ENCODE assay signal across 1 cellular context in genomic region chr7:47979145-47979831, GRCh38.
TF ChIP-seq lines count a peak whose summit lies in the region.

HUS1 (minus strand) TSS chr7:47979615; CDS start chr7:47979519, 96 bp downstream.

TF ChIP-seq in K562, 482 proteins besides CTCF, POLR2A, EP300 and RAD21 (continued from another document and continues in another):
- 0 out of 2 replicates have a peak, but pooled peaks have one; percentile 43 for TF ChIP-seq THAP7 (CRISPR knock-in tag; IDR thresholded peaks at IDR 0.05)
- TF ChIP-seq BCOR (IDR thresholded peaks at IDR 0.05) = no peak
- TF ChIP-seq E2F4 (CRISPR knock-in tag; IDR thresholded peaks at IDR 0.05; ENCODE audit: low read depth) = no peak
- peak; percentile 97 for TF ChIP-seq SP1 (CRISPR knock-in tag; IDR thresholded peaks at IDR 0.05)
- no peak for TF ChIP-seq MCM2 (IDR thresholded peaks at IDR 0.05; ENCODE audit: low read depth)
- TF ChIP-seq ELF4 (CRISPR knock-in tag; IDR thresholded peaks at IDR 0.05) = no peak
- TF ChIP-seq PRPF4 (IDR thresholded peaks at IDR 0.05; ENCODE audit: insufficient read depth, low read depth, low read length, poor library complexity, severe bottlenecking) = no peak
- TF ChIP-seq ASH1L (IDR thresholded peaks at IDR 0.05; ENCODE audit: borderline replicate concordance, low read depth, partially characterized antibody) = no peak
- TF ChIP-seq CEBPZ (IDR thresholded peaks at IDR 0.05; ENCODE audit: borderline replicate concordance, low read depth, low read length) = no peak
- peak; percentile 67 for TF ChIP-seq MEF2D (tag; conservative IDR thresholded peaks at IDR 0.05; ENCODE audit: low read depth)
- TF ChIP-seq CGGBP1 (CRISPR knock-in tag; IDR thresholded peaks at IDR 0.05) = 0 out of 2 replicates have a peak, but pooled peaks have one; percentile 42
- TF ChIP-seq ZNF140 (CRISPR knock-in tag; IDR thresholded peaks at IDR 0.05) = no peak
- TF ChIP-seq ZNF780A (CRISPR knock-in tag; IDR thresholded peaks at IDR 0.05) = no peak
- TF ChIP-seq HMG20A (CRISPR knock-in tag; conservative IDR thresholded peaks at IDR 0.05) = no peak
- peak; percentile 98 for TF ChIP-seq FIP1L1 (IDR thresholded peaks at IDR 0.05; ENCODE audit: low read depth, low read length, poor library complexity, severe bottlenecking)
- TF ChIP-seq FOXK2 (conservative IDR thresholded peaks at IDR 0.05 in 1 of 2, IDR thresholded peaks at IDR 0.05 in 1 of 2; ENCODE audit: low read depth in 2 of 2) = peak; percentile 55 to 72
- no peak for TF ChIP-seq MXI1 (IDR thresholded peaks at IDR 0.05; ENCODE audit: low read depth, low read length)
- TF ChIP-seq ZNF551 (CRISPR knock-in tag; IDR thresholded peaks at IDR 0.05) = no peak
- TF ChIP-seq ZBED1 (IDR thresholded peaks at IDR 0.05) = no peak
- peak; percentile 43 to 45; a peak in 1 of 4 replicates for TF ChIP-seq NONO (IDR thresholded peaks at IDR 0.05; ENCODE audit: low read depth in 2 of 2, low read length in 1 of 2)
- TF ChIP-seq STAT5B (CRISPR knock-in tag; IDR thresholded peaks at IDR 0.05) = no peak
- TF ChIP-seq BRCA1 (IDR thresholded peaks at IDR 0.05) = no peak
- no peak for TF ChIP-seq BRCA1 (CRISPR knock-in tag; IDR thresholded peaks at IDR 0.05)
- no peak for TF ChIP-seq BACH1 (tag; IDR thresholded peaks at IDR 0.05)
- TF ChIP-seq, protein P1, sequence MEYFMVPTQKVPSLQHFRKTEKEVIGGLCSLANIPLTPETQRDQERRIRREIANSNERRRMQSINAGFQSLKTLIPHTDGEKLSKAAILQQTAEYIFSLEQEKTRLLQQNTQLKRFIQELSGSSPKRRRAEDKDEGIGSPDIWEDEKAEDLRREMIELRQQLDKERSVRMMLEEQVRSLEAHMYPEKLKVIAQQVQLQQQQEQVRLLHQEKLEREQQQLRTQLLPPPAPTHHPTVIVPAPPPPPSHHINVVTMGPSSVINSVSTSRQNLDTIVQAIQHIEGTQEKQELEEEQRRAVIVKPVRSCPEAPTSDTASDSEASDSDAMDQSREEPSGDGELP (CRISPR knock-in tag; IDR thresholded peaks at IDR 0.05; ENCODE audit: borderline replicate concordance) = peak; percentile 82
- peak; percentile 28; the same call in 1 of the 2 replicates for TF ChIP-seq GATAD2B (IDR thresholded peaks at IDR 0.05; ENCODE audit: borderline replicate concordance)
- TF ChIP-seq SMAD1 (IDR thresholded peaks at IDR 0.05; ENCODE audit: low read depth, low read length, partially characterized antibody) = peak; percentile 36
- no peak for TF ChIP-seq ZNF785 (CRISPR knock-in tag; IDR thresholded peaks at IDR 0.05)
- TF ChIP-seq KLF1 (tag; IDR thresholded peaks at IDR 0.05) = peak; percentile 89; the same call in 1 of the 2 replicates
- no peak for TF ChIP-seq PHF21A (IDR thresholded peaks at IDR 0.05; ENCODE audit: borderline replicate concordance, low read depth)
- peak; percentile 52; the same call in 1 of the 2 replicates for TF ChIP-seq RAD51 (IDR thresholded peaks at IDR 0.05; ENCODE audit: borderline replicate concordance, low read depth)
- no peak for TF ChIP-seq ZNF695 (CRISPR knock-in tag; IDR thresholded peaks at IDR 0.05)
- TF ChIP-seq GTF2E2 (tag; IDR thresholded peaks at IDR 0.05) = peak; percentile 91
- TF ChIP-seq NBN (IDR thresholded peaks at IDR 0.05; ENCODE audit: low read depth) = peak; percentile 72
- no peak for TF ChIP-seq MAFG (tag; conservative IDR thresholded peaks at IDR 0.05)
- TF ChIP-seq, protein P2, sequence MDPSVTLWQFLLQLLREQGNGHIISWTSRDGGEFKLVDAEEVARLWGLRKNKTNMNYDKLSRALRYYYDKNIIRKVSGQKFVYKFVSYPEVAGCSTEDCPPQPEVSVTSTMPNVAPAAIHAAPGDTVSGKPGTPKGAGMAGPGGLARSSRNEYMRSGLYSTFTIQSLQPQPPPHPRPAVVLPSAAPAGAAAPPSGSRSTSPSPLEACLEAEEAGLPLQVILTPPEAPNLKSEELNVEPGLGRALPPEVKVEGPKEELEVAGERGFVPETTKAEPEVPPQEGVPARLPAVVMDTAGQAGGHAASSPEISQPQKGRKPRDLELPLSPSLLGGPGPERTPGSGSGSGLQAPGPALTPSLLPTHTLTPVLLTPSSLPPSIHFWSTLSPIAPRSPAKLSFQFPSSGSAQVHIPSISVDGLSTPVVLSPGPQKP (CRISPR knock-in tag; IDR thresholded peaks at IDR 0.05) = no peak
- peak in 1 of 2 experiments; percentile 86; a peak in 2 of 3 replicates for TF ChIP-seq CBX3 (IDR thresholded peaks at IDR 0.05; ENCODE audit: borderline replicate concordance in 1 of 2, low read length in 2 of 2)
- TF ChIP-seq HDAC8 (tag; IDR thresholded peaks at IDR 0.05) = peak; percentile 70; the same call in 1 of the 2 replicates
- no peak for TF ChIP-seq RBM34 (IDR thresholded peaks at IDR 0.05; ENCODE audit: borderline replicate concordance, insufficient read depth, low read length)
- TF ChIP-seq CCAR2 (IDR thresholded peaks at IDR 0.05; ENCODE audit: low read depth, low read length) = no peak
- TF ChIP-seq ZNF324 (CRISPR knock-in tag; IDR thresholded peaks at IDR 0.05) = no peak
- TF ChIP-seq SRSF3 (IDR thresholded peaks at IDR 0.05; ENCODE audit: insufficient read depth, low read length) = no peak
- TF ChIP-seq CEBPB (tag; IDR thresholded peaks at IDR 0.05) = no peak
- peak; percentile 4; the same call in 1 of the 2 replicates for TF ChIP-seq DPF2 (IDR thresholded peaks at IDR 0.05)
- no peak; the same call in none of the 2 replicates for TF ChIP-seq RNF2 (IDR thresholded peaks at IDR 0.05)
- TF ChIP-seq SMARCC2 (IDR thresholded peaks at IDR 0.05; ENCODE audit: low read depth) = no peak
- TF ChIP-seq HDAC2 (IDR thresholded peaks at IDR 0.05) = peak; percentile 68; the same call in 1 of the 2 replicates
- TF ChIP-seq POLR2AphosphoS2 (IDR thresholded peaks at IDR 0.05; ENCODE audit: low read length) = no peak
- no peak for TF ChIP-seq ZFP30 (CRISPR knock-in tag; IDR thresholded peaks at IDR 0.05; ENCODE audit: borderline replicate concordance)
- peak; percentile 53; the same call in 1 of the 2 replicates for TF ChIP-seq ZNF589 (CRISPR knock-in tag; IDR thresholded peaks at IDR 0.05; ENCODE audit: low read depth)
- peak; percentile 94 for TF ChIP-seq RB1 (IDR thresholded peaks at IDR 0.05; ENCODE audit: low read depth)
- peak; percentile 96 for TF ChIP-seq NR2C2 (CRISPR knock-in tag; IDR thresholded peaks at IDR 0.05)
- peak; percentile 100 for TF ChIP-seq NR2C2 (tag; IDR thresholded peaks at IDR 0.05)
- TF ChIP-seq SMAD4 (CRISPR knock-in tag; conservative IDR thresholded peaks at IDR 0.05) = peak; percentile 61
- TF ChIP-seq TEAD4 (IDR thresholded peaks at IDR 0.05; ENCODE audit: low read length) = no peak; the same call in 1 of the 2 replicates
- no peak for TF ChIP-seq TEAD4 (CRISPR knock-in tag; IDR thresholded peaks at IDR 0.05; ENCODE audit: borderline replicate concordance)
- TF ChIP-seq POLR3G (IDR thresholded peaks at IDR 0.05; ENCODE audit: extremely low read depth, insufficient read length, insufficient replicate concordance) = no peak
- TF ChIP-seq POLR2G (IDR thresholded peaks at IDR 0.05; ENCODE audit: low read depth, low read length) = peak; percentile 99
- no peak for TF ChIP-seq ZNF778 (CRISPR knock-in tag; IDR thresholded peaks at IDR 0.05)
- no peak for TF ChIP-seq TSC22D4 (tag; IDR thresholded peaks at IDR 0.05)
- no peak for TF ChIP-seq MCM7 (IDR thresholded peaks at IDR 0.05)
- TF ChIP-seq NFE2 (IDR thresholded peaks at IDR 0.05; ENCODE audit: low read depth) = 0 out of 2 replicates have a peak, but pooled peaks have one; percentile 5
- TF ChIP-seq CREBBP (IDR thresholded peaks at IDR 0.05; ENCODE audit: low read depth, low read length) = no peak
- no peak for TF ChIP-seq PCBP2 (IDR thresholded peaks at IDR 0.05; ENCODE audit: low read depth, low read length, poor library complexity, severe bottlenecking)
- TF ChIP-seq, protein P3, sequence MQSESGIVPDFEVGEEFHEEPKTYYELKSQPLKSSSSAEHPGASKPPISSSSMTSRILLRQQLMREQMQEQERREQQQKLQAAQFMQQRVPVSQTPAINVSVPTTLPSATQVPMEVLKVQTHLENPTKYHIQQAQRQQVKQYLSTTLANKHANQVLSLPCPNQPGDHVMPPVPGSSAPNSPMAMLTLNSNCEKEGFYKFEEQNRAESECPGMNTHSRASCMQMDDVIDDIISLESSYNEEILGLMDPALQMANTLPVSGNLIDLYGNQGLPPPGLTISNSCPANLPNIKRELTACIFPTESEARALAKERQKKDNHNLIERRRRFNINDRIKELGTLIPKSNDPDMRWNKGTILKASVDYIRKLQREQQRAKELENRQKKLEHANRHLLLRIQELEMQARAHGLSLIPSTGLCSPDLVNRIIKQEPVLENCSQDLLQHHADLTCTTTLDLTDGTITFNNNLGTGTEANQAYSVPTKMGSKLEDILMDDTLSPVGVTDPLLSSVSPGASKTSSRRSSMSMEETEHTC (IDR thresholded peaks at IDR 0.05) = no peak
- no peak for TF ChIP-seq ZNF583 (CRISPR knock-in tag; IDR thresholded peaks at IDR 0.05)
- no peak for TF ChIP-seq YBX1 (IDR thresholded peaks at IDR 0.05)
- peak; percentile 23; the same call in 1 of the 2 replicates for TF ChIP-seq EHMT2 (IDR thresholded peaks at IDR 0.05)
- TF ChIP-seq SIX5 (IDR thresholded peaks at IDR 0.05; ENCODE audit: borderline replicate concordance in 1 of 2, insufficient read depth in 1 of 2, low read depth in 1 of 2, low read length in 2 of 2) = peak; percentile 34 to 46; a peak in 3 of 4 replicates
- no peak for TF ChIP-seq ZNF124 (CRISPR knock-in tag; IDR thresholded peaks at IDR 0.05)
- TF ChIP-seq CBFB (CRISPR knock-in tag; IDR thresholded peaks at IDR 0.05) = 0 out of 2 replicates have a peak, but pooled peaks have one; percentile 53
- TF ChIP-seq CBX5 (IDR thresholded peaks at IDR 0.05; ENCODE audit: borderline replicate concordance, low read depth) = no peak
- TF ChIP-seq ZNF830 (CRISPR knock-in tag; IDR thresholded peaks at IDR 0.05) = no peak
- no peak for TF ChIP-seq PTRF (tag; IDR thresholded peaks at IDR 0.05)
- TF ChIP-seq KDM4B (IDR thresholded peaks at IDR 0.05; ENCODE audit: borderline replicate concordance in 2 of 2, low read depth in 1 of 2) = peak in 1 of 2 experiments; percentile 85; a peak in 1 of 4 replicates
- TF ChIP-seq, protein P4, sequence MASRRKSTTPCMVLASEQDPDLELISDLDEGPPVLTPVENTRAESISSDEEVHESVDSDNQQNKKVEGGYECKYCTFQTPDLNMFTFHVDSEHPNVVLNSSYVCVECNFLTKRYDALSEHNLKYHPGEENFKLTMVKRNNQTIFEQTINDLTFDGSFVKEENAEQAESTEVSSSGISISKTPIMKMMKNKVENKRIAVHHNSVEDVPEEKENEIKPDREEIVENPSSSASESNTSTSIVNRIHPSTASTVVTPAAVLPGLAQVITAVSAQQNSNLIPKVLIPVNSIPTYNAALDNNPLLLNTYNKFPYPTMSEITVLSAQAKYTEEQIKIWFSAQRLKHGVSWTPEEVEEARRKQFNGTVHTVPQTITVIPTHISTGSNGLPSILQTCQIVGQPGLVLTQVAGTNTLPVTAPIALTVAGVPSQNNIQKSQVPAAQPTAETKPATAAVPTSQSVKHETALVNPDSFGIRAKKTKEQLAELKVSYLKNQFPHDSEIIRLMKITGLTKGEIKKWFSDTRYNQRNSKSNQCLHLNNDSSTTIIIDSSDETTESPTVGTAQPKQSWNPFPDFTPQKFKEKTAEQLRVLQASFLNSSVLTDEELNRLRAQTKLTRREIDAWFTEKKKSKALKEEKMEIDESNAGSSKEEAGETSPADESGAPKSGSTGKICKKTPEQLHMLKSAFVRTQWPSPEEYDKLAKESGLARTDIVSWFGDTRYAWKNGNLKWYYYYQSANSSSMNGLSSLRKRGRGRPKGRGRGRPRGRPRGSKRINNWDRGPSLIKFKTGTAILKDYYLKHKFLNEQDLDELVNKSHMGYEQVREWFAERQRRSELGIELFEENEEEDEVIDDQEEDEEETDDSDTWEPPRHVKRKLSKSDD (conservative IDR thresholded peaks at IDR 0.05; ENCODE audit: low read length) = peak; percentile 47; the same call in 1 of the 2 replicates
